ENCODE assay signal across 11 cellular contexts in the genomic region with DNA sequence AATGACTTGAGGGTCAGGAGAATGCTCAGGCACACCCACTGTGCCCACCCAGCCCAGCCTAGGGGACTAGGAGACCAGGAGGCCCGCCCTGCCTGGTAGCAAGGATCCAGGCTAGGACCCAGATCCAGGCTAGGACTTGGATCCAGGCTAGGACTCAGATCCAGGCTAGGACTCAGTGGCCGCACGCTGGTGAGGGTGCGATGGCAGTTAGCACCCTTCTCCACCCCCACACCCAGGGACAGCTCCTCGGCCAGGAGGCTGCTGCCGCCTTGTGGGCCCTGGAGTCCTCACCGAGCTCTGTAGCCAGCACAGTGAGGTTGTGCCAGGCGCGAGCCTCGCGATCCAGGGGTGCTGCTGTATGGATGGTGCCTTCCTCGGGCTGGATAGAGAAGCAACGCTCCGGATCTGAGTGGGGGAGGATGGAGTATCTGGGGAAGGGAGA. TPM values are rescaled to one million over a fixed set of nuclear protein-coding genes. Genes with fewer than 3 reads are reported as not detected.
DNase-seq lines count a peak whose midpoint lies in the region; ATAC-seq and TF ChIP-seq lines count a peak whose summit lies in the region.
"Had no signal": no experiment of that assay in that cellular context is flagged by ENCODE, and none has a peak within 500 bp of the region (broad histone marks: within the 10 kb centered on the region; RNA-seq: fewer than 3 reads in every experiment).

No MANE protein-coding gene starts in this region.

- TF ChIP-seq CTCF in DND-41 (IDR thresholded peaks at IDR 0.05; ENCODE audit: borderline replicate concordance, extremely low read depth, low read length, poor library complexity, severe bottlenecking) (peak; percentile 17), colonic mucosa (IDR thresholded peaks at IDR 0.05) (no peak)

- peaks cover 6% of the 10 kb centered on the region; the same call in 1 of the 2 replicates for H4K20me1 ChIP-seq in DND-41 (ENCODE audit: insufficient read depth, low read length)

- H3K36me3 ChIP-seq in DND-41 (ENCODE audit: insufficient read depth, low read length) (no peaks in the 10 kb centered on the region), colonic mucosa (no peaks in the 10 kb centered on the region)

- H3K27me3 ChIP-seq in DND-41 (ENCODE audit: insufficient read depth, low read length, poor library complexity) (peaks cover 5% of the 10 kb centered on the region), colonic mucosa (no peaks in the 10 kb centered on the region)

- H3K4me3 ChIP-seq in DND-41 (ENCODE audit: low read depth in 1 of 2, low read length in 2 of 2) (no peak overlapping the region), colonic mucosa (no peak overlapping the region)

- no peak for ATAC-seq in DND-41 (ENCODE audit: insufficient read depth, low read depth)
- ATAC-seq: activated CD4-positive, CD25-positive, alpha-beta regulatory T cell treated with anti-CD3 and anti-CD28 coated beads, Interleukin-2, amount 50 U/mL, for 24 hours; CD8-positive, alpha-beta T cell had no signal

- H3K79me2 ChIP-seq in DND-41 (ENCODE audit: insufficient read depth, low read length), result no peaks in the 10 kb centered on the region

- no peak overlapping the region for H3K27ac ChIP-seq in DND-41 (ENCODE audit: low read length)
- H3K27ac ChIP-seq in colonic mucosa, result no peak overlapping the region

- no peak for DNase-seq in DND-41
- DNase-seq in astrocyte of the hippocampus (ENCODE audit: low read depth, low spot score), result peak; percentile 32
- peak; percentile 72 for DNase-seq in iPS-NIHi7 (ENCODE audit: extremely low spot score)
- no peak for DNase-seq in colonic mucosa
- no peak for DNase-seq in NCI-H82 (lab: John Stamatoyannopoulos, UW)
- no peak for DNase-seq in DMS53 (lab: John Stamatoyannopoulos, UW)
- DNase-seq: CD8-positive, alpha-beta T cell; dermis blood vessel endothelial cell; naive B cell; NCI-H510A had no signal

- no peak overlapping the region for H3K9ac ChIP-seq in DND-41 (ENCODE audit: low read depth, low read length)
- no peak overlapping the region for H3K9ac ChIP-seq in colonic mucosa (ENCODE audit: low read depth in 2 of 2, low read length in 2 of 2)

- intact Hi-C loops in colonic mucosa (cut with DNase I), result no loop called here

- H3K9me3 ChIP-seq in DND-41 (ENCODE audit: insufficient read depth, low read length, severe bottlenecking), result no peaks in the 10 kb centered on the region
- no peaks in the 10 kb centered on the region for H3K9me3 ChIP-seq in colonic mucosa

- no peak overlapping the region for H3K4me2 ChIP-seq in DND-41 (ENCODE audit: insufficient read depth, low read length)

- H2AFZ ChIP-seq in DND-41 (ENCODE audit: low read depth, low read length), result no peak overlapping the region

- H3K4me1 ChIP-seq in DND-41 (ENCODE audit: insufficient read depth, low read length) (peaks cover 10% of the 10 kb centered on the region), colonic mucosa (peaks cover 5% of the 10 kb centered on the region)

RNA-seq across cellular contexts. Expression of gene CDH24, which starts 5.1 kb away (rescaled TPM):
- 10 to 100 TPM in 1 of 2 donors, 1 to 10 TPM in 1; 4.4 to 11.4 TPM for total RNA-seq in colonic mucosa

RNA-seq across cellular contexts. Expression of gene PSMB11, which starts 10.2 kb away (rescaled TPM):
- not detected for total RNA-seq in colonic mucosa
- total RNA-seq: CD8-positive, alpha-beta T cell; dermis blood vessel endothelial cell had no signal

RNA-seq across cellular contexts. Expression of gene PSMB5, which starts 17.5 kb away (rescaled TPM):
- total RNA-seq in colonic mucosa, result 100 to 1,000 TPM in 1 of 2 donors, 10 to 100 TPM in 1; 99.7 to 137 TPM

RNA-seq across cellular contexts. Expression of gene C14orf93, which starts 42.3 kb away (rescaled TPM):
- 10 to 100 TPM in 1 of 2 donors, 1 to 10 TPM in 1; 8.8 to 14.5 TPM for total RNA-seq in colonic mucosa

RNA-seq across cellular contexts. Expression of gene ACIN1, which starts 42.7 kb away (rescaled TPM):
- total RNA-seq in colonic mucosa, result 100 to 1,000 TPM in 1 of 2 donors, 10 to 100 TPM in 1; 99.4 to 154 TPM

Comparison
In these comparisons a context has a peak if more than half of its experiments do, and no peak if none do; other contexts are left out.
1. DNase-seq: peak in astrocyte of the hippocampus (single experiment) and iPS-NIHi7 (single experiment); none in DND-41 (single experiment), colonic mucosa (single experiment), NCI-H82 (single experiment) and DMS53 (single experiment).